9 cellular contexts compared by ENCODE assay signal in genomic region chr22:50169774-50170341, GRCh38. TPM values are rescaled to one million over a fixed set of nuclear protein-coding genes. Genes with fewer than 3 reads are reported as not detected.
DNase-seq lines count a peak whose midpoint lies in the region; ATAC-seq and TF ChIP-seq lines count a peak whose summit lies in the region.
"Had no signal": no experiment of that assay in that cellular context is flagged by ENCODE, and none has a peak within 500 bp of the region (broad histone marks: within the 10 kb centered on the region; RNA-seq: fewer than 3 reads in every experiment).

No MANE protein-coding gene starts in this region.

- H4K20me1 ChIP-seq in mammary epithelial cell (ENCODE audit: insufficient read depth, low read length): no peaks in the 10 kb centered on the region
- H4K20me1 ChIP-seq in neural cell (ENCODE audit: insufficient read depth): no peaks in the 10 kb centered on the region

- H3K79me2 ChIP-seq in mammary epithelial cell (ENCODE audit: insufficient read depth, low read length) (no peaks in the 10 kb centered on the region), neural cell (replicated peaks; ENCODE audit: insufficient read depth, low read length) (no peaks in the 10 kb centered on the region)

- no peaks in the 10 kb centered on the region for H3K36me3 ChIP-seq in SJSA1
- no peaks in the 10 kb centered on the region for H3K36me3 ChIP-seq in mammary epithelial cell (ENCODE audit: insufficient read depth, low read length)
- H3K36me3 ChIP-seq in neural cell (ENCODE audit: insufficient read depth, low read length): no peaks in the 10 kb centered on the region

- TF ChIP-seq RAD21 in neural cell (conservative IDR thresholded peaks at IDR 0.05): no peak

- H3F3A ChIP-seq in neural cell (ENCODE audit: insufficient read depth, low read length, poor library complexity, severe bottlenecking): no peaks in the 10 kb centered on the region

- no peaks in the 10 kb centered on the region for H3K9me2 ChIP-seq in neural cell (ENCODE audit: insufficient read depth, low read length)

- in situ Hi-C loops in mammary epithelial cell (cut with MboI; ENCODE audit: low sequenced_read_pairs in 2 of 2): no loop called here

- WGBS in mammary epithelial cell (ENCODE audit: low coverage, missing lambda C conversion rate): no CpG with 5 or more reads among the region's 70 CpGs

- H3K27me3 ChIP-seq in SJSA1 (replicated peaks) (peaks cover 11% of the 10 kb centered on the region; the same call in 1 of the 2 replicates), mammary epithelial cell (ENCODE audit: insufficient read depth, low read length) (peaks cover 6% of the 10 kb centered on the region), neural cell (ENCODE audit: insufficient read depth, low read depth, low read length) (peaks cover 10% of the 10 kb centered on the region)

- CTCF ChIA-PET in mammary epithelial cell (lab: Charles Lee; ENCODE audit: low non-redundant PET): no interaction called here

- no peak overlapping the region for H3K9ac ChIP-seq in mammary epithelial cell (ENCODE audit: insufficient read depth, low read length)
- peak overlapping the region; percentile 44 for H3K9ac ChIP-seq in neural cell (ENCODE audit: low read length)

- TF ChIP-seq CTCF in mammary epithelial cell (conservative IDR thresholded peaks at IDR 0.05 in 1 of 2, IDR thresholded peaks at IDR 0.05 in 1 of 2; ENCODE audit: extremely low read depth in 1 of 2, insufficient read depth in 1 of 2, low read depth in 1 of 2, low read length in 2 of 2): no peak
- TF ChIP-seq CTCF in neural cell (IDR thresholded peaks at IDR 0.05; ENCODE audit: poor library complexity, severe bottlenecking): no peak

- H3K4me3 ChIP-seq in SJSA1 (peak overlapping the region; percentile 34), mammary epithelial cell (replicated peaks in 1 of 3; ENCODE audit: insufficient read depth in 1 of 3, low read depth in 2 of 3, low read length in 3 of 3) (peak overlapping the region in 2 of 3 experiments; percentile 45 to 46), neural cell (ENCODE audit: low read length) (peak overlapping the region; percentile 58)

- dilution Hi-C loops in mammary epithelial cell (cut with HindIII; ENCODE audit: low sequenced_read_pairs): no loop called here

- H3K4me1 ChIP-seq in SJSA1 (replicated peaks) (peaks cover 3% of the 10 kb centered on the region; the same call in 1 of the 2 replicates), mammary epithelial cell (ENCODE audit: insufficient read depth, low read length) (no peaks in the 10 kb centered on the region)

- ATAC-seq in HG02798 (IDR thresholded peaks at IDR 0.05; ENCODE audit: poor library complexity, unreplicated experiment): no peak

- BruUV-seq in mammary epithelial cell (replicated peaks; lab: Mats Ljungman, UMichigan): no TSS peak

- intact Hi-C loops in mammary epithelial cell (cut with micrococcal nuclease): no loop called here

- H3K27ac ChIP-seq in SJSA1 (no peak overlapping the region), mammary epithelial cell (ENCODE audit: insufficient read depth, low read depth, low read length) (no peak overlapping the region), neural cell (ENCODE audit: low read length) (no peak overlapping the region)

- DNase-seq in NCI-H1417 (lab: John Stamatoyannopoulos, UW) (peak in 2 of 3 experiments; percentile 71 to 75), NCI-H1417 treated with DMSO at 0.1 percent for 48 hours (lab: John Stamatoyannopoulos, UW) (no peak), SJSA1 (ENCODE audit: low read depth in 1 of 2, low spot score in 2 of 2) (no peak), mammary epithelial cell (no peak), GM19240 (ENCODE audit: insufficient read length, low spot score) (no peak)
- DNase-seq in effector CD8-positive, alpha-beta T cell (lab: John Stamatoyannopoulos, UW): no peak

- H3K9me3 ChIP-seq in SJSA1 (replicated peaks) (no peaks in the 10 kb centered on the region), mammary epithelial cell (replicated peaks; ENCODE audit: insufficient read depth, low read length) (no peaks in the 10 kb centered on the region), neural cell (ENCODE audit: low read length) (no peaks in the 10 kb centered on the region)

- peak overlapping the region; percentile 83 for H3K4me2 ChIP-seq in mammary epithelial cell (ENCODE audit: insufficient read depth, low read depth, low read length)
- H3K4me2 ChIP-seq in neural cell (ENCODE audit: low read length): no peak overlapping the region

- TF ChIP-seq EP300 in neural cell (conservative IDR thresholded peaks at IDR 0.05; ENCODE audit: poor library complexity, severe bottlenecking): no peak

- H2AFZ ChIP-seq in mammary epithelial cell (ENCODE audit: low read depth, low read length): peak overlapping the region; percentile 39
- no peak overlapping the region for H2AFZ ChIP-seq in neural cell (ENCODE audit: low read depth, low read length)

TF ChIP-seq in neural cell, 6 proteins besides CTCF, POLR2A, EP300 and RAD21:
- TF ChIP-seq TAF1 (IDR thresholded peaks at IDR 0.05; ENCODE audit: low read depth) (no peak), REST (IDR thresholded peaks at IDR 0.05; ENCODE audit: borderline replicate concordance) (no peak), POLR2AphosphoS5 (IDR thresholded peaks at IDR 0.05) (no peak), EZH2 (IDR thresholded peaks at IDR 0.05; ENCODE audit: borderline replicate concordance, insufficient read depth, low read length, poor library complexity, severe bottlenecking) (no peak), SMC3 (conservative IDR thresholded peaks at IDR 0.05; ENCODE audit: poor library complexity) (no peak), MXI1 (conservative IDR thresholded peaks at IDR 0.05; ENCODE audit: poor library complexity, severe bottlenecking) (no peak)

RNA-seq across cellular contexts. Expression of gene PANX2, which starts 0.7 kb away (rescaled TPM):
- 0.13 and 0.58 TPM in 2 replicates for total RNA-seq in SJSA1 (2014; rRNA removed; shearing (Covaris generic))
- 1 to 10 TPM in 1 of 2 donors, under 1 TPM in 1; 0.83 to 4.4 TPM for total RNA-seq in mammary epithelial cell
- polyA plus RNA-seq in mammary epithelial cell (1.8 TPM), neural cell (3.4 and 6.4 TPM in 2 replicates)
- polyA minus RNA-seq in mammary epithelial cell (0.67 TPM), neural cell (3.4 and 3.5 TPM in 2 replicates)
- polyA plus RNA-seq: CD8-positive, alpha-beta memory T cell had no signal

RNA-seq across cellular contexts. Expression of gene TRABD, which starts 15.9 kb away (rescaled TPM):
- total RNA-seq in SJSA1 (2014; rRNA removed; shearing (Covaris generic)): 27.0 and 29.1 TPM in 2 replicates
- 10 to 100 TPM; 25.8 to 63.5 TPM for total RNA-seq in mammary epithelial cell
- 53.4 TPM for polyA plus RNA-seq in mammary epithelial cell
- 43.4 TPM for polyA minus RNA-seq in mammary epithelial cell
- 31.8 and 37.9 TPM in 2 replicates for polyA plus RNA-seq in neural cell
- 11.7 and 12.4 TPM in 2 replicates for polyA minus RNA-seq in neural cell

RNA-seq across cellular contexts. Expression of gene SELENOO, which starts 31.0 kb away (rescaled TPM):
- total RNA-seq in SJSA1 (2014; rRNA removed; shearing (Covaris generic)): 16.1 and 25.1 TPM in 2 replicates
- total RNA-seq in mammary epithelial cell: 10 to 100 TPM; 21.5 to 36.9 TPM
- polyA plus RNA-seq in mammary epithelial cell (39.7 TPM), neural cell (42.0 and 54.2 TPM in 2 replicates)
- polyA minus RNA-seq in mammary epithelial cell (12.8 TPM), neural cell (8.5 and 9.7 TPM in 2 replicates)

Comparison
In these comparisons a context has a peak if more than half of its experiments do, and no peak if none do; other contexts are left out.
1. DNase-seq: peak in NCI-H1417 (2 of 3); none in NCI-H1417 treated with DMSO at 0.1 percent for 48 hours (single experiment), SJSA1 (0 of 2), mammary epithelial cell (single experiment), GM19240 (single experiment) and effector CD8-positive, alpha-beta T cell (single experiment).
2. Peak in every context shown above with its lines, with median percentiles within 50 percentile points of each other: H3K4me3 ChIP-seq.